8 cellular contexts compared by ENCODE assay signal in genomic region chr2:10097352-10098148, GRCh38. TPM values are rescaled to one million over a fixed set of nuclear protein-coding genes. Genes with fewer than 3 reads are reported as not detected.
DNase-seq lines count a peak whose midpoint lies in the region; ATAC-seq and TF ChIP-seq lines count a peak whose summit lies in the region.

No MANE protein-coding gene starts in this region.

- peaks cover 7% of the 10 kb centered on the region; the same call in 1 of the 2 replicates for H3K4me1 ChIP-seq in BE2C

- H3K27ac Mint-ChIP-seq in activated T-helper 17 cell treated with anti-CD3 and anti-CD28 coated beads, Interleukin-2, amount 50 U/mL, for 72 hours = no peak overlapping the region
- H3K27ac Mint-ChIP-seq in osteocyte (ENCODE audit: unreplicated experiment) = peak overlapping the region; percentile 35
- no peak overlapping the region for H3K27ac Mint-ChIP-seq in activated T-helper 2 cell treated with anti-CD3 and anti-CD28 coated beads, Interferon-gamma antibody, Interleukin-2, Interleukin-4, amounts not matched to agents 10 μg/mL and 5 μg/mL and 100 μg/mL, durations not matched to agents 14 hours and 24 hours and 36 hours

- no peaks in the 10 kb centered on the region for H3K9me3 Mint-ChIP-seq in activated T-helper 17 cell treated with anti-CD3 and anti-CD28 coated beads, Interleukin-2, amount 50 U/mL, for 72 hours
- no peaks in the 10 kb centered on the region for H3K9me3 Mint-ChIP-seq in osteocyte (ENCODE audit: unreplicated experiment)
- no peaks in the 10 kb centered on the region for H3K9me3 Mint-ChIP-seq in activated T-helper 2 cell treated with anti-CD3 and anti-CD28 coated beads, Interferon-gamma antibody, Interleukin-2, Interleukin-4, amounts not matched to agents 10 μg/mL and 5 μg/mL and 100 μg/mL, durations not matched to agents 14 hours and 24 hours and 36 hours

- no peak overlapping the region for H3K4me3 Mint-ChIP-seq in activated T-helper 17 cell treated with anti-CD3 and anti-CD28 coated beads, Interleukin-2, amount 50 U/mL, for 72 hours
- H3K4me3 Mint-ChIP-seq in osteocyte (ENCODE audit: unreplicated experiment) = no peak overlapping the region
- no peak overlapping the region for H3K4me3 Mint-ChIP-seq in activated T-helper 2 cell treated with anti-CD3 and anti-CD28 coated beads, Interferon-gamma antibody, Interleukin-2, Interleukin-4, amounts not matched to agents 10 μg/mL and 5 μg/mL and 100 μg/mL, durations not matched to agents 14 hours and 24 hours and 36 hours (ENCODE audit: low read depth)

- H3K27me3 Mint-ChIP-seq in activated T-helper 17 cell treated with anti-CD3 and anti-CD28 coated beads, Interleukin-2, amount 50 U/mL, for 72 hours = peaks cover 19% of the 10 kb centered on the region
- peaks cover 4% of the 10 kb centered on the region for H3K27me3 Mint-ChIP-seq in osteocyte (ENCODE audit: unreplicated experiment)
- peaks cover 28% of the 10 kb centered on the region for H3K27me3 Mint-ChIP-seq in activated T-helper 2 cell treated with anti-CD3 and anti-CD28 coated beads, Interferon-gamma antibody, Interleukin-2, Interleukin-4, amounts not matched to agents 10 μg/mL and 5 μg/mL and 100 μg/mL, durations not matched to agents 14 hours and 24 hours and 36 hours (ENCODE audit: low read depth)

- H3K9me3 ChIP-seq in BE2C = no peaks in the 10 kb centered on the region

- H3K4me1 Mint-ChIP-seq in activated T-helper 17 cell treated with anti-CD3 and anti-CD28 coated beads, Interleukin-2, amount 50 U/mL, for 72 hours = no peaks in the 10 kb centered on the region
- peaks cover 19% of the 10 kb centered on the region for H3K4me1 Mint-ChIP-seq in osteocyte (ENCODE audit: unreplicated experiment)
- H3K4me1 Mint-ChIP-seq in activated T-helper 2 cell treated with anti-CD3 and anti-CD28 coated beads, Interferon-gamma antibody, Interleukin-2, Interleukin-4, amounts not matched to agents 10 μg/mL and 5 μg/mL and 100 μg/mL, durations not matched to agents 14 hours and 24 hours and 36 hours (ENCODE audit: low read depth) = peaks cover 4% of the 10 kb centered on the region

- no peaks in the 10 kb centered on the region for H3K27me3 ChIP-seq in BE2C

- H3K4me3 ChIP-seq in BE2C (ENCODE audit: low read depth, low read length) = no peak overlapping the region

- DNase-seq in BE2C (peak; percentile 79), NCI-H748 treated with DMSO at 0.1 percent for 48 hours (lab: John Stamatoyannopoulos, UW) (peak; percentile 49), globus pallidus (ENCODE audit: low spot score) (peak; percentile 31), osteocyte (ENCODE audit: extremely low spot score, unreplicated experiment) (peak; percentile 90)
- no peak for DNase-seq in activated T-helper 2 cell treated with anti-CD3 and anti-CD28 coated beads, Interferon-gamma antibody, Interleukin-2, Interleukin-4, amounts not matched to agents 10 μg/mL and 5 μg/mL and 100 μg/mL, durations not matched to agents 14 hours and 24 hours and 36 hours (ENCODE audit: low spot score)

- intact Hi-C loops in activated T-helper 2 cell treated with anti-CD3 and anti-CD28 coated beads, Interferon-gamma antibody, Interleukin-2, Interleukin-4, amounts not matched to agents 10 μg/mL and 5 μg/mL and 100 μg/mL, durations not matched to agents 14 hours and 24 hours and 36 hours (cut with micrococcal nuclease) = loop anchor here (1.0 kb wide), 1 partner anchor 25 kb away; no protein-coding TSS in a partner anchor

- TF ChIP-seq CTCF in BE2C (IDR thresholded peaks at IDR 0.05; ENCODE audit: low read depth, low read length) = peak; percentile 91
- peak; percentile 90 for TF ChIP-seq CTCF in osteocyte (IDR thresholded peaks at IDR 0.05)

- H3K36me3 Mint-ChIP-seq in activated T-helper 17 cell treated with anti-CD3 and anti-CD28 coated beads, Interleukin-2, amount 50 U/mL, for 72 hours (ENCODE audit: low read depth) = no peaks in the 10 kb centered on the region
- no peaks in the 10 kb centered on the region for H3K36me3 Mint-ChIP-seq in osteocyte (ENCODE audit: unreplicated experiment)
- no peaks in the 10 kb centered on the region for H3K36me3 Mint-ChIP-seq in activated T-helper 2 cell treated with anti-CD3 and anti-CD28 coated beads, Interferon-gamma antibody, Interleukin-2, Interleukin-4, amounts not matched to agents 10 μg/mL and 5 μg/mL and 100 μg/mL, durations not matched to agents 14 hours and 24 hours and 36 hours (ENCODE audit: low read depth)

- H3K36me3 ChIP-seq in BE2C = no peaks in the 10 kb centered on the region

- ATAC-seq in GM18868 (IDR thresholded peaks at IDR 0.05; ENCODE audit: unreplicated experiment) (peak; percentile 63), HG03378 (IDR thresholded peaks at IDR 0.05; ENCODE audit: unreplicated experiment) (peak; percentile 58)
- peak; percentile 75 for ATAC-seq in activated T-helper 17 cell treated with anti-CD3 and anti-CD28 coated beads, Interleukin-2, amount 50 U/mL, for 72 hours (replicated peaks)

RNA-seq across cellular contexts. Expression of gene CYS1, which starts 17.3 kb away (rescaled TPM):
- polyA plus RNA-seq in BE2C (2012; ENCODE audit: insufficient read depth, insufficient read length, low read depth) = not detected
- total RNA-seq in activated T-helper 17 cell treated with anti-CD3 and anti-CD28 coated beads, Interleukin-2, amount 50 U/mL, for 72 hours = under 1 TPM in 1 of 2 donors, not detected in 1; 0.09 TPM
- 5.1 and 5.5 TPM in 2 replicates for total RNA-seq in osteocyte
- 0.78 and 0.89 TPM in 2 replicates for total RNA-seq in activated T-helper 2 cell treated with anti-CD3 and anti-CD28 coated beads, Interferon-gamma antibody, Interleukin-2, Interleukin-4, amounts not matched to agents 10 μg/mL and 5 μg/mL and 100 μg/mL, durations not matched to agents 14 hours and 24 hours and 36 hours

RNA-seq across cellular contexts. Expression of gene RRM2, which starts 25.0 kb away (rescaled TPM):
- 13.0 TPM for polyA plus RNA-seq in BE2C (2012; ENCODE audit: insufficient read depth, insufficient read length, low read depth)
- total RNA-seq in activated T-helper 17 cell treated with anti-CD3 and anti-CD28 coated beads, Interleukin-2, amount 50 U/mL, for 72 hours = 100 to 1,000 TPM; 515 to 567 TPM
- 28.3 and 33.6 TPM in 2 replicates for total RNA-seq in osteocyte
- total RNA-seq in activated T-helper 2 cell treated with anti-CD3 and anti-CD28 coated beads, Interferon-gamma antibody, Interleukin-2, Interleukin-4, amounts not matched to agents 10 μg/mL and 5 μg/mL and 100 μg/mL, durations not matched to agents 14 hours and 24 hours and 36 hours = 374 TPM in 2 replicates

RNA-seq across cellular contexts. Expression of gene KLF11, which starts 54.2 kb away (rescaled TPM):
- 1.7 TPM for polyA plus RNA-seq in BE2C (2012; ENCODE audit: insufficient read depth, insufficient read length, low read depth)
- 1 to 10 TPM; 5.6 to 7.9 TPM for total RNA-seq in activated T-helper 17 cell treated with anti-CD3 and anti-CD28 coated beads, Interleukin-2, amount 50 U/mL, for 72 hours
- total RNA-seq in osteocyte = 15.9 and 17.4 TPM in 2 replicates
- 7.9 and 9.2 TPM in 2 replicates for total RNA-seq in activated T-helper 2 cell treated with anti-CD3 and anti-CD28 coated beads, Interferon-gamma antibody, Interleukin-2, Interleukin-4, amounts not matched to agents 10 μg/mL and 5 μg/mL and 100 μg/mL, durations not matched to agents 14 hours and 24 hours and 36 hours

Comparison
In these comparisons a context has a peak if more than half of its experiments do, and no peak if none do; other contexts are left out.
1. RNA of gene RRM2, which starts 25.0 kb away (total RNA-seq): 515 to 567 TPM in activated T-helper 17 cell treated with anti-CD3 and anti-CD28 coated beads, Interleukin-2, amount 50 U/mL, for 72 hours and 374 TPM in activated T-helper 2 cell treated with anti-CD3 and anti-CD28 coated beads, Interferon-gamma antibody, Interleukin-2, Interleukin-4, amounts not matched to agents 10 μg/mL and 5 μg/mL and 100 μg/mL, durations not matched to agents 14 hours and 24 hours and 36 hours; 28.3 to 33.6 TPM in osteocyte; every median in the first group is over 10 times any median in the second.
2. Peak in every context shown above with its lines, with median percentiles within 50 percentile points of each other: ATAC-seq.